In the genomic region with DNA sequence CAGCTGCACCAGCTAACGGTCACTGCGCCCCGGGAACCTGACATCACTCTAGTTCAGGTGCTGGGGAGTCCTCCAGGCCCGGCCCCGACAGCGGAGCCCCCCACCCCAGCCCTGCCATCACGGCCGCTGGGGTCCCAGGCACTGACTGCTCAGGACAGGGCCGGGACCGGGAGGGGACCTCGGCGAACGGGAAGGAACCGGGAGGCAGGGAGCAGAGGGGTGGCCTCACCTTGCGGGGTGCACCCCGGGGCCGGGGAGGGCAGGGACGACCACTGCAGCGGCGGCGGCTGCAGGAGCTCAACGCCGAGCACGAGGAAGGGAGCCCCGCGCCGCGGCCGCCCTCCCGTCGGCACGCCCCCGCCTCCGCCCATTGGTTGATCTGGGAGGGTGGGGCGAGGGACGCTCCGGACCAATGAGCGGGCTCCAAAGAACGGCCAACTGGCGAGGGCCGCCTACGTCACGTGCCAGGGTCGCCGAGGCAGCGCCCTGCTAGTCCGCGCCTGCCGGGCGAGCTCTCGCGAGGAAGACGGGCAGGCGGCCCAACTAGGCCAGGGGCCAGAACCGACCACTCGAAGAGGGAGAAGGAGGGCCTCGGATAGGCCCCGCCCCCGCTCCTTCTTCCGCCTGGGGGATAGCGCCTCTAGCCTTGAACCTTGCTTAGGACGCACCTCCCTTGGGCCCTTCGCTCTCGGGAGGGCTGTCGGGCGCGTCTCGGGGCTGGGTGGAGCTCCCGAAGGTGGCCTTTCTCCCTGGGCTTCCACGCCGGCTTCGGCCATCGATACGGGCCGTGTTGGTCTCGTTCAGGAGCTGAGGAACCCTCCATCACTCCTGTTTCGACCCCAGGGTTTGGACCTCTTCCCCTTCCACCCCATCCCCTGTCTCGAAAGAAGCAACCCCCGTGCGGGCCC, we compare ENCODE assay signal across 8 cellular contexts. TPM values are rescaled to one million over a fixed set of nuclear protein-coding genes. Genes with fewer than 3 reads are reported as not detected.
DNase-seq lines count a peak whose midpoint lies in the region; ATAC-seq and TF ChIP-seq lines count a peak whose summit lies in the region.

A gene (minus strand): TSS at position 320 of the 908 bp plus-strand sequence. CDS start 7,653 bp downstream, outside the sequence.

- peak within 1 kb of the TSS; percentile 94 for H3K27ac Mint-ChIP-seq in activated B cell treated with CpG ODN at 0.5 μM for 24 hours

- TF ChIP-seq CTCF in AG09319 (IDR thresholded peaks at IDR 0.05; ENCODE audit: low read depth, low read length), result peak; percentile 6
- no peak for TF ChIP-seq CTCF in activated B cell treated with CpG ODN at 0.5 μM for 24 hours (IDR thresholded peaks at IDR 0.05)
- no peak for TF ChIP-seq CTCF in smooth muscle cell (IDR thresholded peaks at IDR 0.05; ENCODE audit: borderline replicate concordance, insufficient read depth, poor library complexity, severe bottlenecking)

- peak within 1 kb of the TSS; percentile 86 for H2AFZ ChIP-seq in smooth muscle cell (ENCODE audit: low read depth)

- peak within 1 kb of the TSS; percentile 96 for H3K4me2 ChIP-seq in smooth muscle cell

- POLR2A ChIA-PET in activated B cell treated with CpG ODN at 0.5 μM for 24 hours (lab: Charles Lee), result interaction anchor here (0.6 to 2.7 kb wide), 17 partner anchors 11 to 1116 kb away, joined by 3 to 45 read pairs (median 6); a partner anchor contains a TSS

- CTCF ChIA-PET in activated B cell treated with CpG ODN at 0.5 μM for 24 hours (lab: Charles Lee), result interaction anchor here (1.3 to 3.6 kb wide), 8 partner anchors 10 to 91 kb away, joined by 3 to 32 read pairs (median 10); a partner anchor contains a TSS

- no peaks in the 10 kb centered on the region for H3K9me3 ChIP-seq in smooth muscle cell (replicated peaks; ENCODE audit: low read depth)

- ATAC-seq in HG03196 (IDR thresholded peaks at IDR 0.05; ENCODE audit: unreplicated experiment), result peak; percentile 92
- peak; percentile 86 for ATAC-seq in activated B cell treated with CpG ODN at 0.5 μM for 24 hours (ENCODE audit: low read depth)

- H3K79me2 ChIP-seq in smooth muscle cell (ENCODE audit: low read depth), result no peaks in the 10 kb centered on the region

- TF ChIP-seq POLR2A in GM18951 (IDR thresholded peaks at IDR 0.05; ENCODE audit: extremely low read depth, insufficient read depth, insufficient read length), result peak; percentile 78

- in situ Hi-C loops in GM18951 (cut with MboI; ENCODE audit: low sequenced_read_pairs, unreplicated experiment), result no loop called here

- 1% methylated on average over 56 of the region's 80 CpGs for WGBS in smooth muscle cell (ENCODE audit: low lambda C conversion rate)

- peaks cover 3% of the 10 kb centered on the region for H3K27me3 Mint-ChIP-seq in activated B cell treated with CpG ODN at 0.5 μM for 24 hours

- H3K27ac ChIP-seq in caudate nucleus (ENCODE audit: low read depth, low read length) (peak within 1 kb of the TSS; percentile 96), smooth muscle cell (ENCODE audit: low read depth) (peak within 1 kb of the TSS; percentile 78)

- no peaks in the 10 kb centered on the region for H4K20me1 ChIP-seq in smooth muscle cell (ENCODE audit: low read depth)

- H3K36me3 ChIP-seq in smooth muscle cell (ENCODE audit: low read depth), result no peaks in the 10 kb centered on the region

- peak within 1 kb of the TSS; percentile 60 for H3K4me3 ChIP-seq in smooth muscle cell

- H3K36me3 Mint-ChIP-seq in activated B cell treated with CpG ODN at 0.5 μM for 24 hours (ENCODE audit: low read depth), result peaks cover 1% of the 10 kb centered on the region

- no peaks in the 10 kb centered on the region for H3K27me3 ChIP-seq in smooth muscle cell (ENCODE audit: low read depth)

- H3K4me1 ChIP-seq in smooth muscle cell (ENCODE audit: low read depth), result peaks cover 14% of the 10 kb centered on the region

- peak within 1 kb of the TSS; percentile 90 for H3K4me3 Mint-ChIP-seq in activated B cell treated with CpG ODN at 0.5 μM for 24 hours

- intact Hi-C loops in activated B cell treated with CpG ODN at 0.5 μM for 24 hours (cut with micrococcal nuclease), result loop anchor here (1.0 to 10.0 kb wide), 14 partner anchors 10 to 720 kb away; a partner anchor contains a TSS

- peak within 1 kb of the TSS; percentile 88 for H3K9ac ChIP-seq in smooth muscle cell (ENCODE audit: low read depth)

- no peaks in the 10 kb centered on the region for H3K9me3 Mint-ChIP-seq in activated B cell treated with CpG ODN at 0.5 μM for 24 hours

- H3K4me1 Mint-ChIP-seq in activated B cell treated with CpG ODN at 0.5 μM for 24 hours, result peaks cover 26% of the 10 kb centered on the region

- H3F3A ChIP-seq in smooth muscle cell (ENCODE audit: low read depth), result no peaks in the 10 kb centered on the region

- DNase-seq in AG09319 (ENCODE audit: extremely low read depth, low read depth) (peak; percentile 96), NCI-H345 (lab: John Stamatoyannopoulos, UW) (peak; percentile 99), activated B cell treated with CpG ODN at 0.5 μM for 24 hours (peak; percentile 95), caudate nucleus (lab: John Stamatoyannopoulos, UW) (peak; percentile 76 to 99 (median 98)), iPS-NIHi7 (ENCODE audit: extremely low spot score) (peak; percentile 99), smooth muscle cell (lab: John Stamatoyannopoulos, UW; ENCODE audit: unreplicated experiment) (peak; percentile 89)

RNA-seq across cellular contexts. Expression of the gene that starts here (rescaled TPM):
- 29.9 and 31.1 TPM in 2 replicates for total RNA-seq in activated B cell treated with CpG ODN at 0.5 μM for 24 hours
- total RNA-seq in smooth muscle cell, result 7.6 and 11.8 TPM in 2 replicates
- polyA plus RNA-seq in smooth muscle cell, result 33.4 and 46.7 TPM in 2 replicates

Comparison
In these comparisons a context has a peak if more than half of its experiments do, and no peak if none do; other contexts are left out.
1. Peak in every context shown above with its lines: DNase-seq, ATAC-seq, H3K4me3 ChIP-seq and H3K27ac ChIP-seq.